Comparison of ENCODE assay signal across 19 cellular contexts in genomic region chr11:111542606-111543275, GRCh38. TPM values are rescaled to one million over a fixed set of nuclear protein-coding genes. Genes with fewer than 3 reads are reported as not detected.
DNase-seq lines count a peak whose midpoint lies in the region; ATAC-seq and TF ChIP-seq lines count a peak whose summit lies in the region.
"Had no signal": no experiment of that assay in that cellular context is flagged by ENCODE, and none has a peak within 500 bp of the region (broad histone marks: within the 10 kb centered on the region; RNA-seq: fewer than 3 reads in every experiment).

No MANE protein-coding gene starts in this region.

- no CpG with 5 or more reads among the region's 10 CpGs for WGBS in mesendoderm (ENCODE audit: extremely low coverage, insufficient coverage, low lambda C conversion rate)

- BruUV-seq in OCI-LY7 (replicated peaks; lab: Mats Ljungman, UMichigan) = no TSS peak

- DNase-seq in AG04449 (ENCODE audit: low read depth, low spot score) (no peak), GM23338 (ENCODE audit: low spot score) (no peak), OCI-LY7 (ENCODE audit: low spot score) (no peak), mesendoderm (no peak), NCI-H2107 treated with DMSO at 0.1 percent for 48 hours (lab: John Stamatoyannopoulos, UW; ENCODE audit: unreplicated experiment) (no peak)
- DNase-seq in activated naive CD8-positive, alpha-beta T cell treated with anti-CD3 and anti-CD28 coated beads, Interleukin-2, amount 10 ng/mL, durations not matched to agents 7 days and 5 days = no peak
- DNase-seq in naive thymus-derived CD8-positive, alpha-beta T cell = peak in 1 of 10 donors; percentile 22
- DNase-seq: activated CD4-positive, alpha-beta memory T cell treated with anti-CD3 and anti-CD28 coated beads for 36 hours; aorta; colonic mucosa; DMS53; NCI-H2081 treated with DMSO at 0.1 percent for 48 hours; psoas muscle; stimulated activated CD4-positive, alpha-beta T cell treated with anti-CD3 and anti-CD28 coated beads, Interleukin-12 subunit alpha, Interleukin-12 subunit beta, amount 100 ng/mL, for 4 hours; stimulated activated naive CD4-positive, alpha-beta T cell treated with Interleukin-2 at 50 U/mL for 16 hours had no signal

- peaks cover 15% of the 10 kb centered on the region for H3K4me1 ChIP-seq in GM23338 (ENCODE audit: insufficient read depth)
- H3K4me1 ChIP-seq in OCI-LY7 (ENCODE audit: insufficient read depth, low read length, poor library complexity, severe bottlenecking) = no peaks in the 10 kb centered on the region
- no peaks in the 10 kb centered on the region for H3K4me1 ChIP-seq in mesendoderm (ENCODE audit: control insufficient read depth, low read depth, low read length)

- POLR2A ChIA-PET in AG04449 (lab: Yijun Ruan, JAX) (interaction anchor here (0.9 to 2.4 kb wide), 2 partner anchors 13 to 15 kb away, joined by 4 to 7 read pairs; no protein-coding TSS in a partner anchor), OCI-LY7 (lab: Charles Lee) (no interaction called here)
- POLR2A ChIA-PET in activated naive CD8-positive, alpha-beta T cell treated with anti-CD3 and anti-CD28 coated beads, Interleukin-2, amount 10 ng/mL, durations not matched to agents 7 days and 5 days (lab: Charles Lee) = interaction anchor here (3.6 kb wide), 1 partner anchor 29 kb away, joined by 35 read pairs; the partner anchor contains the start of genes BTG4 and HOATZ
- POLR2A ChIA-PET in naive thymus-derived CD8-positive, alpha-beta T cell (lab: Charles Lee) = interaction anchor here (0.9 kb wide), 1 partner anchor 15 kb away, joined by 3 read pairs; no protein-coding TSS in a partner anchor

- H3K79me1 ChIP-seq in mesendoderm (ENCODE audit: low read length) = no peaks in the 10 kb centered on the region

- H3K27ac ChIP-seq in GM23338 (ENCODE audit: low read depth) (no peak overlapping the region), OCI-LY7 (ENCODE audit: low read depth, low read length, poor library complexity, severe bottlenecking) (no peak overlapping the region), mesendoderm (ENCODE audit: low read depth, low read length) (no peak overlapping the region)
- H3K27ac ChIP-seq: colonic mucosa had no signal

- H4K8ac ChIP-seq in mesendoderm (ENCODE audit: low read depth, low read length) = no peak overlapping the region

- H3K4me2 ChIP-seq in GM23338 (no peak overlapping the region; the same call in 1 of the 2 replicates), OCI-LY7 (ENCODE audit: low read length) (no peak overlapping the region), mesendoderm (ENCODE audit: low read length) (no peak overlapping the region)

- no peaks in the 10 kb centered on the region for H3K9me3 ChIP-seq in OCI-LY7 (ENCODE audit: low read length)
- H3K9me3 ChIP-seq: colonic mucosa, psoas muscle had no signal

- CTCF ChIA-PET in AG04449 (lab: Yijun Ruan, JAX) (interaction anchor here (0.6 to 2.2 kb wide), 8 partner anchors 12 to 261 kb away, joined by 3 to 13 read pairs (median 3); no protein-coding TSS in a partner anchor), OCI-LY7 (lab: Charles Lee; ENCODE audit: unreplicated experiment) (no interaction called here)

- H3K18ac ChIP-seq in mesendoderm (ENCODE audit: low read length) = no peak overlapping the region

- H3K4me3 Mint-ChIP-seq in GM23338 = no peak overlapping the region
- peak overlapping the region; percentile 86 for H3K4me3 Mint-ChIP-seq in activated naive CD8-positive, alpha-beta T cell treated with anti-CD3 and anti-CD28 coated beads, Interleukin-2, amount 10 ng/mL, durations not matched to agents 7 days and 5 days
- H3K4me3 Mint-ChIP-seq in naive thymus-derived CD8-positive, alpha-beta T cell = peak overlapping the region; percentile 19 to 91 (median 85)
- H3K4me3 Mint-ChIP-seq in stimulated activated memory B cell treated with anti-CD40 and anti-IgM and Interleukin-4, amounts not matched to agents 10 μg/mL and 1 μg/mL and 100 μg/mL, for 72 hours = no peak overlapping the region
- H3K4me3 Mint-ChIP-seq: activated CD4-positive, alpha-beta memory T cell treated with anti-CD3 and anti-CD28 coated beads for 36 hours had no signal

- H3K27me3 ChIP-seq in GM23338 (ENCODE audit: insufficient read depth) (peaks cover 58% of the 10 kb centered on the region), mesendoderm (ENCODE audit: insufficient read depth, low read length, poor library complexity) (peaks cover 1% of the 10 kb centered on the region)

- ATAC-seq in GM23338 = no peak
- no peak for ATAC-seq in activated naive CD8-positive, alpha-beta T cell treated with anti-CD3 and anti-CD28 coated beads, Interleukin-2, amount 10 ng/mL, durations not matched to agents 7 days and 5 days (ENCODE audit: low read depth)
- no peak for ATAC-seq in naive thymus-derived CD8-positive, alpha-beta T cell
- no peak for ATAC-seq in stimulated activated memory B cell treated with anti-CD40 and anti-IgM and Interleukin-4, amounts not matched to agents 10 μg/mL and 1 μg/mL and 100 μg/mL, for 72 hours

- no peak overlapping the region for H3K4ac ChIP-seq in mesendoderm (ENCODE audit: low read depth, low read length)

- no peaks in the 10 kb centered on the region for H4K20me1 ChIP-seq in GM23338 (replicated peaks; ENCODE audit: insufficient read depth)
- H4K20me1 ChIP-seq in OCI-LY7 (ENCODE audit: insufficient read depth, low read length) = no peaks in the 10 kb centered on the region

- H3K9me3 Mint-ChIP-seq in GM23338 = no peaks in the 10 kb centered on the region; the same call in 2 of the 3 replicates
- H3K9me3 Mint-ChIP-seq in activated naive CD8-positive, alpha-beta T cell treated with anti-CD3 and anti-CD28 coated beads, Interleukin-2, amount 10 ng/mL, durations not matched to agents 7 days and 5 days = no peaks in the 10 kb centered on the region
- no peaks in the 10 kb centered on the region for H3K9me3 Mint-ChIP-seq in naive thymus-derived CD8-positive, alpha-beta T cell
- no peaks in the 10 kb centered on the region for H3K9me3 Mint-ChIP-seq in stimulated activated memory B cell treated with anti-CD40 and anti-IgM and Interleukin-4, amounts not matched to agents 10 μg/mL and 1 μg/mL and 100 μg/mL, for 72 hours
- H3K9me3 Mint-ChIP-seq: activated CD4-positive, alpha-beta memory T cell treated with anti-CD3 and anti-CD28 coated beads for 36 hours had no signal

- no peak overlapping the region for H2BK5ac ChIP-seq in mesendoderm (ENCODE audit: low read length)

- no peak overlapping the region for H3K9ac ChIP-seq in mesendoderm (ENCODE audit: low read length)

- H3K79me2 ChIP-seq in GM23338 (replicated peaks; ENCODE audit: insufficient read depth) = no peaks in the 10 kb centered on the region
- H3K79me2 ChIP-seq in OCI-LY7 (ENCODE audit: insufficient read depth, low read depth, low read length) = no peaks in the 10 kb centered on the region
- no peaks in the 10 kb centered on the region for H3K79me2 ChIP-seq in mesendoderm (ENCODE audit: control insufficient read depth, insufficient read depth, low read length)

- no peak overlapping the region for H2AK5ac ChIP-seq in mesendoderm (ENCODE audit: low read length)

- intact Hi-C loops in OCI-LY7 (cut with micrococcal nuclease; ENCODE audit: unreplicated experiment) = no loop called here

- H3K27ac Mint-ChIP-seq in GM23338 = no peak overlapping the region
- H3K27ac Mint-ChIP-seq in activated naive CD8-positive, alpha-beta T cell treated with anti-CD3 and anti-CD28 coated beads, Interleukin-2, amount 10 ng/mL, durations not matched to agents 7 days and 5 days = peak overlapping the region; percentile 8
- H3K27ac Mint-ChIP-seq in naive thymus-derived CD8-positive, alpha-beta T cell = peak overlapping the region in 8 of 10 donors; percentile 15 to 82 (median 57)
- no peak overlapping the region for H3K27ac Mint-ChIP-seq in stimulated activated memory B cell treated with anti-CD40 and anti-IgM and Interleukin-4, amounts not matched to agents 10 μg/mL and 1 μg/mL and 100 μg/mL, for 72 hours
- H3K27ac Mint-ChIP-seq: activated CD4-positive, alpha-beta memory T cell treated with anti-CD3 and anti-CD28 coated beads for 36 hours had no signal

- H3K56ac ChIP-seq in mesendoderm (ENCODE audit: low read length) = no peak overlapping the region

- no peaks in the 10 kb centered on the region for H3F3A ChIP-seq in GM23338 (replicated peaks; ENCODE audit: low read depth)

- no peak overlapping the region for H2BK15ac ChIP-seq in mesendoderm (replicated peaks; ENCODE audit: low read depth)

- H3K36me3 Mint-ChIP-seq in GM23338 (ENCODE audit: low read depth) = no peaks in the 10 kb centered on the region; the same call in 1 of the 3 replicates
- H3K36me3 Mint-ChIP-seq in activated naive CD8-positive, alpha-beta T cell treated with anti-CD3 and anti-CD28 coated beads, Interleukin-2, amount 10 ng/mL, durations not matched to agents 7 days and 5 days = peaks cover 30% of the 10 kb centered on the region
- no peaks in the 10 kb centered on the region for H3K36me3 Mint-ChIP-seq in naive thymus-derived CD8-positive, alpha-beta T cell
- H3K36me3 Mint-ChIP-seq in stimulated activated memory B cell treated with anti-CD40 and anti-IgM and Interleukin-4, amounts not matched to agents 10 μg/mL and 1 μg/mL and 100 μg/mL, for 72 hours = no peaks in the 10 kb centered on the region
- H3K36me3 Mint-ChIP-seq: activated CD4-positive, alpha-beta memory T cell treated with anti-CD3 and anti-CD28 coated beads for 36 hours had no signal

- TF ChIP-seq CTCF in AG04449 (IDR thresholded peaks at IDR 0.05; ENCODE audit: insufficient read depth, low read length, missing control alignments) (no peak), GM23338 (conservative IDR thresholded peaks at IDR 0.05; ENCODE audit: low read depth in 2 of 2) (no peak), OCI-LY7 (conservative IDR thresholded peaks at IDR 0.05; ENCODE audit: low read length) (no peak)

- H2AFZ ChIP-seq in GM23338 (no peak overlapping the region), OCI-LY7 (ENCODE audit: low read length) (no peak overlapping the region)

- H4K5ac ChIP-seq in mesendoderm (ENCODE audit: low read length) = no peak overlapping the region

- peaks cover 18% of the 10 kb centered on the region; the same call in 2 of the 3 replicates for H3K4me1 Mint-ChIP-seq in GM23338
- peaks cover 44% of the 10 kb centered on the region for H3K4me1 Mint-ChIP-seq in activated naive CD8-positive, alpha-beta T cell treated with anti-CD3 and anti-CD28 coated beads, Interleukin-2, amount 10 ng/mL, durations not matched to agents 7 days and 5 days
- H3K4me1 Mint-ChIP-seq in naive thymus-derived CD8-positive, alpha-beta T cell = peaks cover 20 to 47% (median 37%) of the 10 kb centered on the region in 4 donors
- peaks cover 9% of the 10 kb centered on the region for H3K4me1 Mint-ChIP-seq in stimulated activated memory B cell treated with anti-CD40 and anti-IgM and Interleukin-4, amounts not matched to agents 10 μg/mL and 1 μg/mL and 100 μg/mL, for 72 hours

- no peaks in the 10 kb centered on the region for H3K36me3 ChIP-seq in GM23338 (ENCODE audit: insufficient read depth)
- H3K36me3 ChIP-seq in OCI-LY7 (ENCODE audit: insufficient read depth, low read length) = no peaks in the 10 kb centered on the region
- H3K36me3 ChIP-seq in mesendoderm (ENCODE audit: control insufficient read depth, insufficient read depth, low read length) = no peaks in the 10 kb centered on the region
- H3K36me3 ChIP-seq: colonic mucosa, HAP-1 had no signal

- H3K4me3 ChIP-seq in AG04449 (ENCODE audit: low read depth, low read length) (peak overlapping the region; percentile 82), GM23338 (peak overlapping the region; percentile 89; the same call in 1 of the 2 replicates), OCI-LY7 (ENCODE audit: low read depth, low read length, poor library complexity, severe bottlenecking) (no peak overlapping the region), mesendoderm (ENCODE audit: low read length) (no peak overlapping the region)
- H3K4me3 ChIP-seq: colonic mucosa, HAP-1 had no signal

- H3K23ac ChIP-seq in mesendoderm (ENCODE audit: low read length) = no peak overlapping the region

- no peaks in the 10 kb centered on the region; the same call in 1 of the 2 replicates for H3K9me2 ChIP-seq in GM23338 (ENCODE audit: insufficient read depth)
- no peaks in the 10 kb centered on the region for H3K9me2 ChIP-seq in OCI-LY7 (ENCODE audit: insufficient read depth, low read length)

- H3K27me3 Mint-ChIP-seq in GM23338 (ENCODE audit: insufficient read depth, low read depth, poor library complexity) = peaks cover 42% of the 10 kb centered on the region
- peaks cover 5% of the 10 kb centered on the region for H3K27me3 Mint-ChIP-seq in activated naive CD8-positive, alpha-beta T cell treated with anti-CD3 and anti-CD28 coated beads, Interleukin-2, amount 10 ng/mL, durations not matched to agents 7 days and 5 days
- peaks cover 0 to 23% (median 1%) of the 10 kb centered on the region in 5 donors for H3K27me3 Mint-ChIP-seq in naive thymus-derived CD8-positive, alpha-beta T cell
- peaks cover 78% of the 10 kb centered on the region for H3K27me3 Mint-ChIP-seq in stimulated activated memory B cell treated with anti-CD40 and anti-IgM and Interleukin-4, amounts not matched to agents 10 μg/mL and 1 μg/mL and 100 μg/mL, for 72 hours

- H2BK120ac ChIP-seq in mesendoderm (ENCODE audit: low read depth, low read length) = no peak overlapping the region

RNA-seq across cellular contexts. Expression of gene LAYN, which starts 2.2 kb away (rescaled TPM):
- 4.3 and 6.8 TPM in 2 replicates for total RNA-seq in GM23338 (2014; rRNA removed; shearing (Covaris generic))
- polyA plus RNA-seq in GM23338 (2016; fragmentation: Nextera tagmentation; extraction: Ambion mirVana) = 6.8 and 7.9 TPM in 2 replicates
- 10 to 100 TPM; 24.0 to 27.0 TPM for total RNA-seq in activated naive CD8-positive, alpha-beta T cell treated with anti-CD3 and anti-CD28 coated beads, Interleukin-2, amount 10 ng/mL, durations not matched to agents 7 days and 5 days
- total RNA-seq in naive thymus-derived CD8-positive, alpha-beta T cell = 1 to 10 TPM; 1.2 to 1.4 TPM
- 1 to 10 TPM in 2 of 3 donors, under 1 TPM in 1; 0.45 to 1.6 (median 1.4) TPM for polyA plus RNA-seq in naive thymus-derived CD8-positive, alpha-beta T cell
- not detected in 2 replicates for total RNA-seq in OCI-LY7 (2014; rRNA removed; shearing (Covaris generic))
- total RNA-seq in OCI-LY7 (2022) = not detected in 2 replicates
- polyA plus RNA-seq in mesendoderm (2013, experiment 1 of 2) = 2.3 TPM
- polyA plus RNA-seq in mesendoderm (2013, experiment 2 of 2) = 2.7 TPM

RNA-seq across cellular contexts. Expression of gene HOATZ, which starts 28.2 kb away (rescaled TPM):
- total RNA-seq in GM23338 (2014; rRNA removed; shearing (Covaris generic)) = not detected in 2 replicates
- polyA plus RNA-seq in GM23338 (2016; fragmentation: Nextera tagmentation; extraction: Ambion mirVana) = not detected in 2 replicates
- not detected for total RNA-seq in activated naive CD8-positive, alpha-beta T cell treated with anti-CD3 and anti-CD28 coated beads, Interleukin-2, amount 10 ng/mL, durations not matched to agents 7 days and 5 days
- total RNA-seq in naive thymus-derived CD8-positive, alpha-beta T cell = not detected
- not detected for polyA plus RNA-seq in naive thymus-derived CD8-positive, alpha-beta T cell
- total RNA-seq in OCI-LY7 (2014; rRNA removed; shearing (Covaris generic)) = not detected in 2 replicates
- total RNA-seq in OCI-LY7 (2022) = not detected in 2 replicates
- polyA plus RNA-seq in mesendoderm (2013, experiment 1 of 2) = 0.34 TPM
- 0.11 TPM for polyA plus RNA-seq in mesendoderm (2013, experiment 2 of 2)
- total RNA-seq: activated CD4-positive, alpha-beta memory T cell treated with anti-CD3 and anti-CD28 coated beads for 36 hours; aorta; colonic mucosa; glomerular endothelial cell; liver; psoas muscle had no signal
- polyA plus RNA-seq: aorta, liver, psoas muscle had no signal

RNA-seq across cellular contexts. Expression of gene BTG4, which starts 30.6 kb away (rescaled TPM):
- 0.31 TPM in 1 of 2 replicates, not detected in the other for total RNA-seq in GM23338 (2014; rRNA removed; shearing (Covaris generic))
- 0.21 TPM in 1 of 2 replicates, not detected in the other for polyA plus RNA-seq in GM23338 (2016; fragmentation: Nextera tagmentation; extraction: Ambion mirVana)
- total RNA-seq in activated naive CD8-positive, alpha-beta T cell treated with anti-CD3 and anti-CD28 coated beads, Interleukin-2, amount 10 ng/mL, durations not matched to agents 7 days and 5 days = under 1 TPM in 1 of 2 experiments, not detected in 1; 0.31 TPM
- total RNA-seq in naive thymus-derived CD8-positive, alpha-beta T cell = not detected
- polyA plus RNA-seq in naive thymus-derived CD8-positive, alpha-beta T cell = not detected
- not detected in 2 replicates for total RNA-seq in OCI-LY7 (2014; rRNA removed; shearing (Covaris generic))
- total RNA-seq in OCI-LY7 (2022) = not detected in 2 replicates
- polyA plus RNA-seq in mesendoderm (2013, experiment 1 of 2) = 0.11 TPM
- 0.06 TPM for polyA plus RNA-seq in mesendoderm (2013, experiment 2 of 2)
- total RNA-seq: activated CD4-positive, alpha-beta memory T cell treated with anti-CD3 and anti-CD28 coated beads for 36 hours; aorta; colonic mucosa; glomerular endothelial cell; liver; psoas muscle had no signal
- polyA plus RNA-seq: aorta, liver, psoas muscle had no signal

RNA-seq across cellular contexts. Expression of gene SIK2, which starts 59.5 kb away (rescaled TPM):
- total RNA-seq in GM23338 (2014; rRNA removed; shearing (Covaris generic)) = 6.6 and 6.7 TPM in 2 replicates
- polyA plus RNA-seq in GM23338 (2016; fragmentation: Nextera tagmentation; extraction: Ambion mirVana) = 2.3 and 2.6 TPM in 2 replicates
- total RNA-seq in activated naive CD8-positive, alpha-beta T cell treated with anti-CD3 and anti-CD28 coated beads, Interleukin-2, amount 10 ng/mL, durations not matched to agents 7 days and 5 days = 10 to 100 TPM; 10.2 to 12.9 TPM
- total RNA-seq in naive thymus-derived CD8-positive, alpha-beta T cell = 10 to 100 TPM; 11.1 to 11.6 TPM
- polyA plus RNA-seq in naive thymus-derived CD8-positive, alpha-beta T cell = under 1 TPM; 0.14 to 0.33 (median 0.16) TPM
- 8.5 and 9.8 TPM in 2 replicates for total RNA-seq in OCI-LY7 (2014; rRNA removed; shearing (Covaris generic))
- total RNA-seq in OCI-LY7 (2022) = 16.9 and 18.1 TPM in 2 replicates
- polyA plus RNA-seq in mesendoderm (2013, experiment 1 of 2) = 4.1 TPM
- polyA plus RNA-seq in mesendoderm (2013, experiment 2 of 2) = 4.1 TPM

Comparison
In these comparisons a context has a peak if more than half of its experiments do, and no peak if none do; other contexts are left out.
1. H3K4me3 ChIP-seq: peak in AG04449 (single experiment) and GM23338 (single experiment); none in OCI-LY7 (single experiment) and mesendoderm (single experiment).
2. H3K27ac Mint-ChIP-seq: peak in activated naive CD8-positive, alpha-beta T cell treated with anti-CD3 and anti-CD28 coated beads, Interleukin-2, amount 10 ng/mL, durations not matched to agents 7 days and 5 days (single experiment) and naive thymus-derived CD8-positive, alpha-beta T cell (8 of 10); none in GM23338 (single experiment) and stimulated activated memory B cell treated with anti-CD40 and anti-IgM and Interleukin-4, amounts not matched to agents 10 μg/mL and 1 μg/mL and 100 μg/mL, for 72 hours (single experiment).
3. H3K4me3 Mint-ChIP-seq: peak in activated naive CD8-positive, alpha-beta T cell treated with anti-CD3 and anti-CD28 coated beads, Interleukin-2, amount 10 ng/mL, durations not matched to agents 7 days and 5 days (single experiment) and naive thymus-derived CD8-positive, alpha-beta T cell (10 of 10); none in GM23338 (single experiment) and stimulated activated memory B cell treated with anti-CD40 and anti-IgM and Interleukin-4, amounts not matched to agents 10 μg/mL and 1 μg/mL and 100 μg/mL, for 72 hours (single experiment).